ENCODE assay signal across 22 cellular contexts in genomic region chr21:42129300-42130266, GRCh38. TPM values are rescaled to one million over a fixed set of nuclear protein-coding genes. Genes with fewer than 3 reads are reported as not detected.
"Had no signal": no experiment of that assay in that cellular context is flagged by ENCODE, and none has a peak within 500 bp of the region (broad histone marks: within the 10 kb centered on the region; RNA-seq: fewer than 3 reads in every experiment).

No MANE protein-coding gene starts in this region.

- H3K36me3 ChIP-seq: right atrium auricular region, upper lobe of right lung had no signal

- DNase-seq: activated CD4-positive, alpha-beta T cell treated with anti-CD3 and anti-CD28 coated beads, Interleukin-2, amount 50 U/mL, for 4 hours; activated gamma-delta T cell; activated T-cell treated with anti-CD3 and anti-CD28 coated beads, Interleukin-2, amount 50 U/mL, for 48 hours; dermis blood vessel endothelial cell; effector memory CD8-positive, alpha-beta T cell; foreskin keratinocyte; kidney glomerular epithelial cell; left ventricle myocardium superior; mesenchymal stem cell; occipital lobe; stimulated activated CD4-positive, alpha-beta T cell treated with anti-CD3 and anti-CD28 coated beads, Interleukin-4, amount 100 ng/mL, for 4 hours; T-helper 9 cell; upper lobe of right lung had no signal

- H3K9me3 ChIP-seq: right atrium auricular region, upper lobe of right lung had no signal

- H3K9me3 Mint-ChIP-seq: effector memory CD8-positive, alpha-beta T cell; natural killer cell treated with Interleukin-12 subunit alpha and Interleukin-12 subunit beta and Interleukin-15 and Interleukin-18, amount 100 ng/mL, for 72 hours; stimulated activated naive CD8-positive, alpha-beta T cell treated with anti-CD3 and anti-CD28 coated beads, Interleukin-15, Interleukin-2, amounts not matched to agents 100 ng/mL and 50 ng/mL, for 24 hours had no signal

- ATAC-seq: activated CD4-positive, CD25-positive, alpha-beta regulatory T cell treated with anti-CD3 and anti-CD28 coated beads, Interleukin-2, amount 50 U/mL, for 24 hours; effector memory CD8-positive, alpha-beta T cell; foreskin keratinocyte; left ventricle myocardium superior; natural killer cell treated with Interleukin-12 subunit alpha and Interleukin-12 subunit beta and Interleukin-15 and Interleukin-18, amount 100 ng/mL, for 72 hours; upper lobe of right lung had no signal

- H3K4me3 Mint-ChIP-seq: effector memory CD8-positive, alpha-beta T cell; natural killer cell treated with Interleukin-12 subunit alpha and Interleukin-12 subunit beta and Interleukin-15 and Interleukin-18, amount 100 ng/mL, for 72 hours; stimulated activated naive CD8-positive, alpha-beta T cell treated with anti-CD3 and anti-CD28 coated beads, Interleukin-15, Interleukin-2, amounts not matched to agents 100 ng/mL and 50 ng/mL, for 24 hours had no signal

- H3K27ac ChIP-seq: foreskin keratinocyte, right atrium auricular region, skin epidermis, upper lobe of right lung had no signal

- H3K27ac Mint-ChIP-seq: effector memory CD8-positive, alpha-beta T cell; natural killer cell treated with Interleukin-12 subunit alpha and Interleukin-12 subunit beta and Interleukin-15 and Interleukin-18, amount 100 ng/mL, for 72 hours; progenitor cell of endocrine pancreas; stimulated activated naive CD8-positive, alpha-beta T cell treated with anti-CD3 and anti-CD28 coated beads, Interleukin-15, Interleukin-2, amounts not matched to agents 100 ng/mL and 50 ng/mL, for 24 hours had no signal

- H3K4me1 ChIP-seq: foreskin keratinocyte, right atrium auricular region had no signal

- H3K27me3 ChIP-seq: right atrium auricular region had no signal

- H3K4me3 ChIP-seq: right atrium auricular region, skin epidermis, upper lobe of right lung had no signal

- H3K36me3 Mint-ChIP-seq: natural killer cell treated with Interleukin-12 subunit alpha and Interleukin-12 subunit beta and Interleukin-15 and Interleukin-18, amount 100 ng/mL, for 72 hours had no signal

RNA-seq across cellular contexts. Expression of gene UMODL1, which starts 58.5 kb away (rescaled TPM):
- total RNA-seq: astrocyte; bronchial epithelial cell; dermis blood vessel endothelial cell; foreskin keratinocyte; left ventricle myocardium superior; natural killer cell treated with Interleukin-12 subunit alpha and Interleukin-12 subunit beta and Interleukin-15 and Interleukin-18, amount 100 ng/mL, for 72 hours; occipital lobe; right atrium auricular region; temporal lobe had no signal
- polyA plus RNA-seq: foreskin keratinocyte had no signal
